Comparison of ENCODE assay signal across 15 cellular contexts in genomic region chr18:67634631-67635338, GRCh38.
"Had no signal": no experiment of that assay in that cellular context is flagged by ENCODE, and none has a peak within 500 bp of the region (broad histone marks: within the 10 kb centered on the region; RNA-seq: fewer than 3 reads in every experiment).

No MANE protein-coding gene starts in this region.

- H3K27ac Mint-ChIP-seq: activated naive CD8-positive, alpha-beta T cell; dendritic cell treated with granulocyte-macrophage colony-stimulating factor and Interleukin-4, amounts not matched to agents 40 ng/mL and 50 ng/mL, for 4 days; memory B cell; natural killer cell treated with Interleukin-12 subunit alpha and Interleukin-12 subunit beta and Interleukin-15 and Interleukin-18, amount 100 ng/mL, for 72 hours; stimulated activated naive CD8-positive, alpha-beta T cell treated with anti-CD3 and anti-CD28 coated beads, Interleukin-15, Interleukin-2, amounts not matched to agents 100 ng/mL and 50 ng/mL, for 24 hours had no signal

- H3K27ac ChIP-seq: brain microvascular endothelial cell, left lung had no signal

- H3K27me3 Mint-ChIP-seq: dendritic cell treated with granulocyte-macrophage colony-stimulating factor and Interleukin-4, amounts not matched to agents 40 ng/mL and 50 ng/mL, for 4 days; natural killer cell treated with Interleukin-12 subunit alpha and Interleukin-12 subunit beta and Interleukin-15 and Interleukin-18, amount 100 ng/mL, for 72 hours had no signal

- ATAC-seq: left lung; natural killer cell treated with Interleukin-12 subunit alpha and Interleukin-12 subunit beta and Interleukin-15 and Interleukin-18, amount 100 ng/mL, for 72 hours had no signal

- H3K9me3 ChIP-seq: left lung had no signal

- H3K4me1 ChIP-seq: left lung had no signal

- H3K36me3 ChIP-seq: brain microvascular endothelial cell, left lung had no signal

- DNase-seq: activated CD4-positive, alpha-beta T cell treated with anti-CD3 and anti-CD28 coated beads, Interleukin-2, amount 50 U/mL, for 1 hour; activated effector memory CD4-positive, alpha-beta T cell treated with Interleukin-2 at 50 U/mL for 16 hours; activated T-cell treated with anti-CD3 and anti-CD28 coated beads for 4 hours; brain microvascular endothelial cell; cerebellar nuclear complex; erythroblast; left lung; stimulated activated CD4-positive, alpha-beta T cell treated with anti-CD3 and anti-CD28 coated beads, Interleukin-4, amount 100 ng/mL, for 1 hour; stimulated activated CD8-positive, alpha-beta memory T cell treated with anti-CD3 and anti-CD28 coated beads, Interleukin-4, amount 100 ng/mL, for 48 hours; T-helper 2 cell had no signal

- H3K36me3 Mint-ChIP-seq: activated naive CD8-positive, alpha-beta T cell; memory B cell; natural killer cell treated with Interleukin-12 subunit alpha and Interleukin-12 subunit beta and Interleukin-15 and Interleukin-18, amount 100 ng/mL, for 72 hours had no signal

- H3K9me3 Mint-ChIP-seq: dendritic cell treated with granulocyte-macrophage colony-stimulating factor and Interleukin-4, amounts not matched to agents 40 ng/mL and 50 ng/mL, for 4 days had no signal

- H3K4me1 Mint-ChIP-seq: memory B cell had no signal

- H3K27me3 ChIP-seq: brain microvascular endothelial cell, left lung had no signal

- H3K4me3 ChIP-seq: left lung had no signal

- H3K4me3 Mint-ChIP-seq: activated naive CD8-positive, alpha-beta T cell; dendritic cell treated with granulocyte-macrophage colony-stimulating factor and Interleukin-4, amounts not matched to agents 40 ng/mL and 50 ng/mL, for 4 days; memory B cell; natural killer cell treated with Interleukin-12 subunit alpha and Interleukin-12 subunit beta and Interleukin-15 and Interleukin-18, amount 100 ng/mL, for 72 hours; stimulated activated naive CD8-positive, alpha-beta T cell treated with anti-CD3 and anti-CD28 coated beads, Interleukin-15, Interleukin-2, amounts not matched to agents 100 ng/mL and 50 ng/mL, for 24 hours had no signal
